29 cellular contexts compared by ENCODE assay signal in the genomic region with DNA sequence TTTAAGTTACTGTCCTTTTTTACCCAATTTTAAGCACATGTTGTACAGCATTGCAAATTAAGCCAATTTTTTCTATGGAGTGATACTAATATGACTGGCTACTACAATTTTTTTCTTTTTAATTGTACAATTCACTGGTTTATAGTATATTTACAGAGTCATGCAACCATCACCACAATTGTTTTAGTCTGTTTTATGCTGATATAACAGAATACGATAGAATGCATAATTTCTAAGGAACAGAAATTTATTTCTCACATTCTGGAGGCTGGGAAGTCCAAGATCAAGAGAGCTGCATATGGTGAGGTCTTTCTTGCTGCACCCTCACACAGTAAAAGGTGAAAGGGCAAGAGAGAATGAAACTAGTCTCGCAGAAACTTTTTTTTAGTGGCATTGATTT.
DNase-seq lines count a peak whose midpoint lies in the region; ATAC-seq, FAIRE-seq and TF ChIP-seq lines count a peak whose summit lies in the region.
"Had no signal": no experiment of that assay in that cellular context is flagged by ENCODE, and none has a peak within 500 bp of the region (broad histone marks: within the 10 kb centered on the region; RNA-seq: fewer than 3 reads in every experiment).

No MANE protein-coding gene starts in this region.

- H3K4me3 ChIP-seq in A549 (no peak overlapping the region), K562 (no peak overlapping the region)
- H3K4me3 ChIP-seq: BLaER1; BLaER1 treated with 17β-estradiol and CSF1 and Interleukin-3, amounts not matched to agents 10 nM and 100 nM had no signal

- no peak overlapping the region for H3K27ac ChIP-seq in A549
- no peak overlapping the region for H3K27ac ChIP-seq in K562 (ENCODE audit: extremely low read depth, low read depth, low read length)
- H3K27ac ChIP-seq: 22Rv1; BLaER1; BLaER1 treated with 17β-estradiol and CSF1 and Interleukin-3, amounts not matched to agents 10 nM and 100 nM; C4-2B had no signal

- H3K4me1 ChIP-seq in A549 = no peaks in the 10 kb centered on the region
- no peaks in the 10 kb centered on the region; a peak in 1 of 5 replicates for H3K4me1 ChIP-seq in K562 (replicated peaks in 1 of 2; ENCODE audit: control insufficient read depth in 2 of 2, insufficient read depth in 2 of 2, low read length in 2 of 2)
- H3K4me1 ChIP-seq: BE2C; BLaER1; BLaER1 treated with 17β-estradiol and CSF1 and Interleukin-3, amounts not matched to agents 10 nM and 100 nM; Caco-2 had no signal

- TF ChIP-seq CTCF in A549 (IDR thresholded peaks at IDR 0.05) = no peak
- TF ChIP-seq CTCF in K562 (IDR thresholded peaks at IDR 0.05 in 2 of 3, conservative IDR thresholded peaks at IDR 0.05 in 1 of 3; ENCODE audit: insufficient read depth in 2 of 3, low read depth in 1 of 3, low read length in 3 of 3) = no peak

- no peak for ATAC-seq in A549
- ATAC-seq in K562 = no peak
- no peak for ATAC-seq in HG02938 (IDR thresholded peaks at IDR 0.05; ENCODE audit: unreplicated experiment)
- ATAC-seq: CD8-positive, alpha-beta T cell had no signal

- H2AFZ ChIP-seq in K562 (ENCODE audit: low read depth, low read length) = no peak overlapping the region

- TF ChIP-seq POLR2A in A549 (IDR thresholded peaks at IDR 0.05; ENCODE audit: low read length) = no peak
- no peak for TF ChIP-seq POLR2A in K562 (conservative IDR thresholded peaks at IDR 0.05)

- in situ Hi-C loops in K562 (cut with MboI) = no loop called here

- intact Hi-C loops in K562 (cut with micrococcal nuclease) = no loop called here

- WGBS in A549 (ENCODE audit: missing lambda C conversion rate) = 11% methylated on average over 2 of the region's 2 CpGs
- WGBS in K562 (ENCODE audit: insufficient coverage, low coverage, missing lambda C conversion rate) = 59% methylated on average over 2 of the region's 2 CpGs

- no peak overlapping the region for H3K9ac ChIP-seq in K562 (ENCODE audit: insufficient read depth in 1 of 2, low read depth in 2 of 2, low read length in 2 of 2)
- H3K9ac ChIP-seq: BLaER1; BLaER1 treated with 17β-estradiol and CSF1 and Interleukin-3, amounts not matched to agents 10 nM and 100 nM had no signal

- TF ChIP-seq RAD21 in A549 (conservative IDR thresholded peaks at IDR 0.05 in 1 of 2, IDR thresholded peaks at IDR 0.05 in 1 of 2) (no peak), K562 (CRISPR knock-in tag; conservative IDR thresholded peaks at IDR 0.05 in 1 of 2, IDR thresholded peaks at IDR 0.05 in 1 of 2) (no peak)

- TF ChIP-seq EP300 in A549 (IDR thresholded peaks at IDR 0.05) (no peak), K562 (IDR thresholded peaks at IDR 0.05; ENCODE audit: low read length) (no peak)

- no peak for DNase-seq in A549 (ENCODE audit: low read depth in 1 of 2, low spot score in 1 of 2)
- no peak for DNase-seq in K562 (ENCODE audit: extremely low read depth in 1 of 4, low spot score in 3 of 4)
- DNase-seq in NOMO-1 treated with dmso at 0.1 percent for 144 hours (lab: John Stamatoyannopoulos, UW; ENCODE audit: unreplicated experiment) = no peak
- DNase-seq: 8988T; ACHN; AML-193; BE2C; C1 segment of cervical spinal cord; Caco-2; Calu3; CD4-positive, alpha-beta memory T cell; CD4-positive, alpha-beta T cell; CD4-positive, CD25-positive, alpha-beta regulatory T cell; CD8-positive, alpha-beta memory T cell; CD8-positive, alpha-beta T cell; COR-L47; DMS 273 treated with DMSO at 0.1 percent for 48 hours; DMS153; DMS53; DMS79; DMS79 treated with DMSO at 0.1 percent for 48 hours; DND-41; EL had no signal

- FAIRE-seq in A549 (lab: Jason Lieb, UNC) = no peak
- FAIRE-seq in K562 (lab: Jason Lieb, UNC) = no peak
- FAIRE-seq: D721Med had no signal

- POLR2A ChIA-PET in A549 (lab: Yijun Ruan, JAX) = no interaction called here
- POLR2A ChIA-PET in K562 (lab: Yijun Ruan, JAX) = no interaction called here

- CTCF ChIA-PET in A549 (lab: Yijun Ruan, JAX) = no interaction called here
- CTCF ChIA-PET in K562 (lab: Yijun Ruan, JAX; ENCODE audit: low intra/inter-chr PET ratio) = no interaction called here

- no peaks in the 10 kb centered on the region for H3K9me1 ChIP-seq in K562 (ENCODE audit: control insufficient read depth, insufficient read depth, low read length)

- no peaks in the 10 kb centered on the region for H3K79me2 ChIP-seq in K562 (ENCODE audit: control insufficient read depth, insufficient read depth, low read length)

- H4K20me1 ChIP-seq in K562 (replicated peaks; ENCODE audit: control insufficient read depth, insufficient read depth, low read length) = no peaks in the 10 kb centered on the region
- H4K20me1 ChIP-seq: BLaER1; BLaER1 treated with 17β-estradiol and CSF1 and Interleukin-3, amounts not matched to agents 10 nM and 100 nM had no signal

- H3K9me3 ChIP-seq in A549 (no peaks in the 10 kb centered on the region), K562 (replicated peaks; ENCODE audit: control insufficient read depth, insufficient read depth, low read depth, low read length) (no peaks in the 10 kb centered on the region; the same call in 1 of the 2 replicates)
- H3K9me3 ChIP-seq: BE2C, Caco-2 had no signal

- H3K36me3 ChIP-seq in K562 (ENCODE audit: control insufficient read depth, insufficient read depth, low read length) = no peaks in the 10 kb centered on the region
- H3K36me3 ChIP-seq: BE2C; BLaER1; BLaER1 treated with 17β-estradiol and CSF1 and Interleukin-3, amounts not matched to agents 10 nM and 100 nM had no signal

- BruUV-seq in K562 (replicated peaks; lab: Mats Ljungman, UMichigan) = no TSS peak

- no peak overlapping the region for H3K4me2 ChIP-seq in A549
- no peak overlapping the region for H3K4me2 ChIP-seq in K562 (ENCODE audit: insufficient read depth, low read length)
- H3K4me2 ChIP-seq: BLaER1; BLaER1 treated with 17β-estradiol and CSF1 and Interleukin-3, amounts not matched to agents 10 nM and 100 nM had no signal

- no peaks in the 10 kb centered on the region for H3K27me3 ChIP-seq in K562 (ENCODE audit: control insufficient read depth in 2 of 2, insufficient read depth in 2 of 2, low read length in 2 of 2)
- H3K27me3 ChIP-seq: BE2C; BLaER1; BLaER1 treated with 17β-estradiol and CSF1 and Interleukin-3, amounts not matched to agents 10 nM and 100 nM had no signal

TF ChIP-seq in A549, 52 proteins besides CTCF, POLR2A, EP300 and RAD21:
- TF ChIP-seq MAFK (IDR thresholded peaks at IDR 0.05; ENCODE audit: partially characterized antibody) = peak; percentile 54
- TF ChIP-seq, protein P1, sequence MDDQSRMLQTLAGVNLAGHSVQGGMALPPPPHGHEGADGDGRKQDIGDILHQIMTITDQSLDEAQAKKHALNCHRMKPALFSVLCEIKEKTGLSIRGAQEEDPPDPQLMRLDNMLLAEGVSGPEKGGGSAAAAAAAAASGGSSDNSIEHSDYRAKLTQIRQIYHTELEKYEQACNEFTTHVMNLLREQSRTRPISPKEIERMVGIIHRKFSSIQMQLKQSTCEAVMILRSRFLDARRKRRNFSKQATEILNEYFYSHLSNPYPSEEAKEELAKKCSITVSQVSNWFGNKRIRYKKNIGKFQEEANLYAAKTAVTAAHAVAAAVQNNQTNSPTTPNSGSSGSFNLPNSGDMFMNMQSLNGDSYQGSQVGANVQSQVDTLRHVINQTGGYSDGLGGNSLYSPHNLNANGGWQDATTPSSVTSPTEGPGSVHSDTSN (IDR thresholded peaks at IDR 0.05) = no peak
TF ChIP-seq in A549: peak in this region for 1.

TF ChIP-seq in K562, 482 proteins besides CTCF, POLR2A, EP300 and RAD21 (continues in another document):
- no peak for TF ChIP-seq MTF1 (CRISPR knock-in tag; IDR thresholded peaks at IDR 0.05; ENCODE audit: borderline replicate concordance)
- no peak for TF ChIP-seq TFAM (CRISPR knock-in tag; conservative IDR thresholded peaks at IDR 0.05)
- no peak for TF ChIP-seq ZZZ3 (IDR thresholded peaks at IDR 0.05)
- no peak for TF ChIP-seq HDAC8 (tag; IDR thresholded peaks at IDR 0.05)
- TF ChIP-seq, protein P2, sequence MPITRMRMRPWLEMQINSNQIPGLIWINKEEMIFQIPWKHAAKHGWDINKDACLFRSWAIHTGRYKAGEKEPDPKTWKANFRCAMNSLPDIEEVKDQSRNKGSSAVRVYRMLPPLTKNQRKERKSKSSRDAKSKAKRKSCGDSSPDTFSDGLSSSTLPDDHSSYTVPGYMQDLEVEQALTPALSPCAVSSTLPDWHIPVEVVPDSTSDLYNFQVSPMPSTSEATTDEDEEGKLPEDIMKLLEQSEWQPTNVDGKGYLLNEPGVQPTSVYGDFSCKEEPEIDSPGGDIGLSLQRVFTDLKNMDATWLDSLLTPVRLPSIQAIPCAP (CRISPR knock-in tag; IDR thresholded peaks at IDR 0.05; ENCODE audit: borderline replicate concordance) = no peak
- TF ChIP-seq C11orf30 (IDR thresholded peaks at IDR 0.05; ENCODE audit: low read depth) = peak; percentile 51
- TF ChIP-seq, protein P3, sequence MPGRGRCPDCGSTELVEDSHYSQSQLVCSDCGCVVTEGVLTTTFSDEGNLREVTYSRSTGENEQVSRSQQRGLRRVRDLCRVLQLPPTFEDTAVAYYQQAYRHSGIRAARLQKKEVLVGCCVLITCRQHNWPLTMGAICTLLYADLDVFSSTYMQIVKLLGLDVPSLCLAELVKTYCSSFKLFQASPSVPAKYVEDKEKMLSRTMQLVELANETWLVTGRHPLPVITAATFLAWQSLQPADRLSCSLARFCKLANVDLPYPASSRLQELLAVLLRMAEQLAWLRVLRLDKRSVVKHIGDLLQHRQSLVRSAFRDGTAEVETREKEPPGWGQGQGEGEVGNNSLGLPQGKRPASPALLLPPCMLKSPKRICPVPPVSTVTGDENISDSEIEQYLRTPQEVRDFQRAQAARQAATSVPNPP (IDR thresholded peaks at IDR 0.05; ENCODE audit: borderline replicate concordance, insufficient read depth, insufficient read length) = no peak
- peak; percentile 27; the same call in 1 of the 2 replicates for TF ChIP-seq MAFF (IDR thresholded peaks at IDR 0.05; ENCODE audit: low read length)
- TF ChIP-seq, protein P4, sequence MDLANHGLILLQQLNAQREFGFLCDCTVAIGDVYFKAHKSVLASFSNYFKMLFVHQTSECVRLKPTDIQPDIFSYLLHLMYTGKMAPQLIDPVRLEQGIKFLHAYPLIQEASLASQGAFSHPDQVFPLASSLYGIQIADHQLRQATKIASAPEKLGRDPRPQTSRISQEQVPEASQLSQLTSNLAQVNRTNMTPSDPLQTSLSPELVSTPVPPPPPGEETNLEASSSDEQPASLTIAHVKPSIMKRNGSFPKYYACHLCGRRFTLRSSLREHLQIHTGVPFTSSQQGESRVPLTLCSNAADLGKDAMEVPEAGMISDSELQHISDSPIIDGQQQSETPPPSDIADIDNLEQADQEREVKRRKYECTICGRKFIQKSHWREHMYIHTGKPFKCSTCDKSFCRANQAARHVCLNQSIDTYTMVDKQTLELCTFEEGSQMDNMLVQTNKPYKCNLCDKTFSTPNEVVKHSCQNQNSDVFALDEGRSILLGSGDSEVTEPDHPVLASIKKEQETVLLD (IDR thresholded peaks at IDR 0.05) = no peak
- peak; percentile 79 for TF ChIP-seq ZNF316 (IDR thresholded peaks at IDR 0.05)
- TF ChIP-seq CBX8 (IDR thresholded peaks at IDR 0.05; ENCODE audit: borderline replicate concordance, extremely low read depth, low read depth, low read length, poor library complexity, severe bottlenecking) = no peak
